In the genomic region with DNA sequence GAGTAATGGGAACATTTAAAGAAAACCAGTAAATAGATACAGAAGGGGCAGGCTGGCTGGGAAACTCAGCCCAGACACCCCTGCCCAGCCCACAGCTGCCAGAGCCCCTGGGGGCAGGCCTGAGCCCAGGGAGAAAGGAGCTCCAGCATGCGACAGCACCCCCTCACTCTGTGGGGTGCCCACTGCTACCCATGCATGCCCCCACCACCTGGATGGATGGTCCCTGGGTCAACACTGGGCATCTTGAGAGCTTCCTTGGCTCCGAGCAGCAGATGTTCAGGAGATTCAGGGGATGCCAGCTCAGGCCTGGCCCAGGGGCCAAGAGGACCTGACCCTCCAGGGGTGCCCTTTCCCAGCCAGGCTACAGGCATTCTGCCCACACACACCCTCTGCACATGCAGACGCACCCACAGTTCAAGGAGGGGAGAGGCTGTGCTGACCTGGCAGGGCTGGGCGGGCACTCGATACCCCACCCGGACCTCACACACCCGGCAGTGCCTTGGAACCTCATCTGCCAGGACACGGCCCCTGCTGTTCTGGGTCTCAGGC, we compare ENCODE assay signal across 10 cellular contexts. TPM values are rescaled to one million over a fixed set of nuclear protein-coding genes. Genes with fewer than 3 reads are reported as not detected.
DNase-seq lines count a peak whose midpoint lies in the region; ATAC-seq, FAIRE-seq and TF ChIP-seq lines count a peak whose summit lies in the region.
"Had no signal": no experiment of that assay in that cellular context is flagged by ENCODE, and none has a peak within 500 bp of the region (broad histone marks: within the 10 kb centered on the region; RNA-seq: fewer than 3 reads in every experiment).

No MANE protein-coding gene starts in this region.

- no peak for FAIRE-seq in pancreas (lab: Jason Lieb, UNC)
- FAIRE-seq: colon had no signal

- 21 to 32% methylated on average over 8 of the region's 8 CpGs for WGBS in pancreas, 2 donors

- H3K4me2 ChIP-seq in OCI-LY3 (ENCODE audit: low read length): peak overlapping the region; percentile 74

- TF ChIP-seq CTCF in OCI-LY3 (IDR thresholded peaks at IDR 0.05; ENCODE audit: low read depth, low read length): no peak
- TF ChIP-seq CTCF in pancreas (IDR thresholded peaks at IDR 0.05): no peak

- ATAC-seq in pancreas (peak; percentile 9 to 22 (median 18)), HG02885 (IDR thresholded peaks at IDR 0.05; ENCODE audit: poor library complexity, unreplicated experiment) (no peak)

- H3K36me3 ChIP-seq in CD8-positive, alpha-beta memory T cell (ENCODE audit: insufficient read depth, low read length): no peaks in the 10 kb centered on the region
- peaks cover 14% of the 10 kb centered on the region for H3K36me3 ChIP-seq in OCI-LY3 (replicated peaks; ENCODE audit: low read depth, low read length)
- H3K36me3 ChIP-seq in pancreas: no peaks in the 10 kb centered on the region
- H3K36me3 ChIP-seq: adrenal gland had no signal

- 0 out of 2 replicates have a peak overlapping the region, but pooled peaks have one; percentile 16 for H2AFZ ChIP-seq in OCI-LY3 (ENCODE audit: low read depth, low read length)

- H3K9ac ChIP-seq in OCI-LY3 (ENCODE audit: low read length): peak overlapping the region; percentile 8; the same call in 1 of the 2 replicates

- no peak for DNase-seq in CD8-positive, alpha-beta memory T cell
- peak; percentile 15 for DNase-seq in cardiac septum (ENCODE audit: low spot score)
- DNase-seq in pancreas: peak in 2 of 6 donors; percentile 57 to 70
- DNase-seq in activated CD4-positive, alpha-beta T cell treated with anti-CD3 and anti-CD28 coated beads for 4 hours: no peak
- DNase-seq in GF-D8 (lab: John Stamatoyannopoulos, UW): no peak
- no peak for DNase-seq in nucleus accumbens (lab: John Stamatoyannopoulos, UW)

- H3K27me3 ChIP-seq in CD8-positive, alpha-beta memory T cell (ENCODE audit: insufficient read depth, low read length, poor library complexity, severe bottlenecking): no peaks in the 10 kb centered on the region
- no peaks in the 10 kb centered on the region for H3K27me3 ChIP-seq in OCI-LY3 (ENCODE audit: low read depth, low read length)
- no peaks in the 10 kb centered on the region for H3K27me3 ChIP-seq in pancreas
- H3K27me3 ChIP-seq: adrenal gland had no signal

- intact Hi-C loops in cardiac septum (cut with DNase I) (loop anchor here (1.0 kb wide), 2 partner anchors 42 to 204 kb away; no protein-coding TSS in a partner anchor), pancreas (cut with DNase I) (loop anchor here in 1 of 3 donors (10.0 kb wide), 1 partner anchor 204 kb away; a partner anchor contains a TSS)

- no peak overlapping the region for H3K27ac ChIP-seq in CD8-positive, alpha-beta memory T cell (ENCODE audit: low read depth, low read length)
- H3K27ac ChIP-seq in OCI-LY3 (ENCODE audit: low read length): no peak overlapping the region
- H3K27ac ChIP-seq in pancreas: no peak overlapping the region

- peaks cover 0 to 2% of the 10 kb centered on the region in 2 donors for H3K27me3 Mint-ChIP-seq in CD8-positive, alpha-beta memory T cell

- H3K36me3 Mint-ChIP-seq in CD8-positive, alpha-beta memory T cell: no peaks in the 10 kb centered on the region

- H3K9me3 Mint-ChIP-seq in CD8-positive, alpha-beta memory T cell: no peaks in the 10 kb centered on the region

- H3K9me3 ChIP-seq in CD8-positive, alpha-beta memory T cell (ENCODE audit: low read length): no peaks in the 10 kb centered on the region
- H3K9me3 ChIP-seq in OCI-LY3 (ENCODE audit: insufficient read depth, low read length) (no peaks in the 10 kb centered on the region), pancreas (no peaks in the 10 kb centered on the region)
- H3K9me3 ChIP-seq: adrenal gland had no signal

- peak overlapping the region in 3 of 8 donors; percentile 66 to 93 (median 82) for H3K27ac Mint-ChIP-seq in CD8-positive, alpha-beta memory T cell

- H3K4me1 ChIP-seq in CD8-positive, alpha-beta memory T cell (ENCODE audit: insufficient read depth, low read length): peaks cover 6% of the 10 kb centered on the region
- H3K4me1 ChIP-seq in OCI-LY3 (ENCODE audit: low read length): peaks cover 7% of the 10 kb centered on the region; the same call in 1 of the 2 replicates
- H3K4me1 ChIP-seq in pancreas: peaks cover 0 to 6% (median 3%) of the 10 kb centered on the region in 3 donors

- POLR2A ChIA-PET in CD8-positive, alpha-beta memory T cell (lab: Charles Lee): no interaction called here

- no peaks in the 10 kb centered on the region for H4K20me1 ChIP-seq in OCI-LY3 (ENCODE audit: insufficient read depth, low read length)

- no peak overlapping the region for H3K4me3 ChIP-seq in CD8-positive, alpha-beta memory T cell (ENCODE audit: low read length)
- H3K4me3 ChIP-seq in OCI-LY3 (ENCODE audit: low read length) (peak overlapping the region; percentile 55), pancreas (no peak overlapping the region)
- H3K4me3 ChIP-seq: adrenal gland had no signal

- CTCF ChIA-PET in CD8-positive, alpha-beta memory T cell (lab: Charles Lee): interaction anchor here (0.7 to 1.8 kb wide), 28 partner anchors 9 to 420 kb away, joined by 3 to 17 read pairs (median 4); no protein-coding TSS in a partner anchor

- H3K4me1 Mint-ChIP-seq in CD8-positive, alpha-beta memory T cell: peaks cover 16 to 20% (median 18%) of the 10 kb centered on the region in 3 donors

- no peaks in the 10 kb centered on the region for H3K79me2 ChIP-seq in OCI-LY3 (ENCODE audit: low read length)

- H3K4me3 Mint-ChIP-seq in CD8-positive, alpha-beta memory T cell: peak overlapping the region in 4 of 7 donors; percentile 21 to 71 (median 30)

RNA-seq across cellular contexts. Expression of a gene that starts 31.5 kb away (rescaled TPM):
- not detected for total RNA-seq in CD8-positive, alpha-beta memory T cell
- polyA plus RNA-seq in CD8-positive, alpha-beta memory T cell: not detected
- 5.4 TPM for total RNA-seq in cardiac septum
- total RNA-seq in pancreas: 1 to 10 TPM in 4 of 6 donors, under 1 TPM in 2; 0.49 to 2.9 (median 1.3) TPM
- 10 to 100 TPM; 32.0 to 34.8 TPM for polyA plus RNA-seq in pancreas

RNA-seq across cellular contexts. Expression of a gene that starts 45.8 kb away (rescaled TPM):
- total RNA-seq in CD8-positive, alpha-beta memory T cell: not detected
- polyA plus RNA-seq in CD8-positive, alpha-beta memory T cell: not detected
- total RNA-seq in cardiac septum: 3,804 TPM
- total RNA-seq in pancreas: 1 to 10 TPM in 1 of 6 donors, under 1 TPM in 3, not detected in 2; 0.26 to 2.4 (median 0.37) TPM
- polyA plus RNA-seq in pancreas: 1 to 10 TPM; 1.0 to 2.5 TPM

Comparison
In these comparisons a context has a peak if more than half of its experiments do, and no peak if none do; other contexts are left out.
1. RNA of a gene that starts 45.8 kb away (total RNA-seq): 3,804 TPM in cardiac septum (single experiment); 0.26 to 2.4 TPM in pancreas and not detected in CD8-positive, alpha-beta memory T cell; every median in the first group is over 1,000 times any median in the second.